ENCODE assay signal across 1 cellular context in the genomic region with DNA sequence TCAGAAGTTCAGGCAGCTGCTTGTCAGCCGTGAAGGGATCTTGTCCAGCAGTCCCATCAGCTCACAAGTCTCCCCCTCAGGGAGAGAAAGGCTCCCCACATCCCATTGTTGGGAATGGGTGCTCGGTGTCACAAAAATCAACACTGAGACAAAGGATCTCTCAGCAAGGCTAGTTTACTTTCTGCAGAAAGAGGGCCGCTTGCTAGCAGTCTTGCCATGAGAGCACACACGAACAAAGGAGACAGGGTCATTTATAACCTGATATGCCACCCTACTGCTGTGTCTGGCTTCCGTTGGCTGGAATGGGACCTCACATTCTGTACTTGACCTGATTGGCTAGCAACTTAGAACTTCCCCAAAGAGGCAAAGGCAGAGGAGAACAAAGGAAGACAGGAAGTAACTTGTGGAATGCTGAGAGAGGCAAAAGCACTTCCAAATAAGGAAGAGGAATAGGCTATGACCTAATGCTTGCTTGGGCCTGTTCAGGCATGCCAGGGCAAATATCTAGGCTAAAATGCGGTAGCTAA.
TF ChIP-seq lines count a peak whose summit lies in the region.

No MANE protein-coding gene starts in this region.

TF ChIP-seq in WTC11, 78 proteins besides CTCF, POLR2A, EP300 and RAD21 (continued from another document):
- TF ChIP-seq ESRRA (CRISPR knock-in tag; IDR thresholded peaks at IDR 0.05; ENCODE audit: borderline replicate concordance): no peak
- no peak for TF ChIP-seq CREM (CRISPR knock-in tag; IDR thresholded peaks at IDR 0.05)
- no peak for TF ChIP-seq ETV6 (CRISPR knock-in tag; IDR thresholded peaks at IDR 0.05)
- TF ChIP-seq TEAD1 (CRISPR knock-in tag; IDR thresholded peaks at IDR 0.05): peak; percentile 70; the same call in 1 of the 2 replicates
- TF ChIP-seq CBFB (CRISPR knock-in tag; IDR thresholded peaks at IDR 0.05; ENCODE audit: low read depth): no peak
TF ChIP-seq in WTC11: peak in this region for 4.
